In genomic region chr1:104592926-104593325, GRCh38 we compare ENCODE assay signal across 14 cellular contexts.
DNase-seq lines count a peak whose midpoint lies in the region; ATAC-seq and TF ChIP-seq lines count a peak whose summit lies in the region.
"Had no signal": no experiment of that assay in that cellular context is flagged by ENCODE, and none has a peak within 500 bp of the region (broad histone marks: within the 10 kb centered on the region; RNA-seq: fewer than 3 reads in every experiment).

No MANE protein-coding gene starts in this region.

- no peaks in the 10 kb centered on the region for H3K36me3 ChIP-seq in SU-DHL-6 (ENCODE audit: low read length)
- H3K36me3 ChIP-seq: SJCRH30 had no signal

- ATAC-seq in GM18511 (IDR thresholded peaks at IDR 0.05; ENCODE audit: unreplicated experiment) (peak; percentile 71), GM21576 (IDR thresholded peaks at IDR 0.05; ENCODE audit: unreplicated experiment) (peak; percentile 68), HG03442 (IDR thresholded peaks at IDR 0.05; ENCODE audit: unreplicated experiment) (peak; percentile 42), HG02571 (IDR thresholded peaks at IDR 0.05; ENCODE audit: unreplicated experiment) (no peak)

- H3K9ac ChIP-seq in SU-DHL-6 (ENCODE audit: low read length), result no peak overlapping the region

- no peaks in the 10 kb centered on the region for H3F3A ChIP-seq in SU-DHL-6 (ENCODE audit: insufficient read depth)

- H3K79me2 ChIP-seq in SU-DHL-6 (ENCODE audit: insufficient read depth, low read length), result no peaks in the 10 kb centered on the region

- H4K20me1 ChIP-seq in SU-DHL-6 (ENCODE audit: low read depth, low read length), result no peaks in the 10 kb centered on the region

- peak overlapping the region; percentile 82 for H2AFZ ChIP-seq in SU-DHL-6 (ENCODE audit: low read depth, low read length, severe bottlenecking)

- H3K4me3 ChIP-seq in SU-DHL-6 (ENCODE audit: insufficient read depth, low read length, poor library complexity, severe bottlenecking), result no peak overlapping the region
- H3K4me3 ChIP-seq: SJCRH30 had no signal

- TF ChIP-seq CTCF in SU-DHL-6 (IDR thresholded peaks at IDR 0.05; ENCODE audit: insufficient read depth, low read length, poor library complexity, severe bottlenecking), result no peak

- peak overlapping the region; percentile 14; the same call in 1 of the 2 replicates for H3K27ac ChIP-seq in SU-DHL-6 (ENCODE audit: low read depth, low read length)
- H3K27ac ChIP-seq: SJCRH30, VCaP had no signal

- H3K27me3 ChIP-seq in SU-DHL-6 (ENCODE audit: low read length), result no peaks in the 10 kb centered on the region
- H3K27me3 ChIP-seq: SJCRH30 had no signal

- H3K9me2 ChIP-seq in SU-DHL-6 (replicated peaks; ENCODE audit: insufficient read depth, low read length), result no peaks in the 10 kb centered on the region

- H3K9me3 ChIP-seq in SU-DHL-6 (ENCODE audit: insufficient read depth, low read length), result no peaks in the 10 kb centered on the region
- H3K9me3 ChIP-seq: SJCRH30 had no signal

- DNase-seq in NCI-H146 treated with DMSO at 0.1 percent for 48 hours (lab: John Stamatoyannopoulos, UW; ENCODE audit: unreplicated experiment) (no peak), SKM-1 treated with dmso at 0.1 percent for 144 hours (lab: John Stamatoyannopoulos, UW; ENCODE audit: unreplicated experiment) (no peak)
- no peak for DNase-seq in activated CD4-positive, alpha-beta T cell treated with anti-CD3 and anti-CD28 coated beads for 4 hours
- DNase-seq: activated T-cell treated with anti-CD3 and anti-CD28 coated beads for 4 hours; kidney glomerular epithelial cell; NCI-H1436; SJCRH30; stimulated activated CD4-positive, alpha-beta T cell treated with anti-CD3 and anti-CD28 coated beads, Interleukin-2, amount 100 ng/mL, for 24 hours had no signal

- peak overlapping the region; percentile 1 for H3K4me2 ChIP-seq in SU-DHL-6 (ENCODE audit: low read depth, low read length, poor library complexity, severe bottlenecking)
